Comparison of ENCODE assay signal across 5 cellular contexts in the genomic region with DNA sequence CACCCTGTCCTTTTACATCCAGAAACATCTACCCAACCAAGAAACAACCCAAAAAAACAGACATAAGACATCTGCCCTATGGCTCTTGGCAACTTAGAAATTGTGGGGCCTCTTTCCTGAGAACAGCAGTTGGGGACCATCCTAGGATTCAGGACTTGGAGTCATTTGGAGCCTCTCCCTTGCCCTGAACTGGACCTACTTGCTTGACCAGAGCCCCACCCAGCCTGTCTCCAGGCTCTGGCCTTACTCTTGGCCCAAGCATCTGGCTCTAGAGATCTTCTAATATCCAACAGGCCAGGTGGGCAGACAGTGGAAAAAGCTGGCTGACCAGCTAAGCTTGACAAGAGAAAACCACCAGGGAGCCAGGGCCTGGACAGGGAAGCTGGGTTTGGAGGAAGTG.
"Had no signal": no experiment of that assay in that cellular context is flagged by ENCODE, and none has a peak within 500 bp of the region (broad histone marks: within the 10 kb centered on the region; RNA-seq: fewer than 3 reads in every experiment).

No MANE protein-coding gene starts in this region.

- DNase-seq: GM23248, GOT3, H9, HCEC 1CT, IMR-90 had no signal

- H3K4me3 Mint-ChIP-seq: H9 had no signal

- H3K4me1 Mint-ChIP-seq: H9 had no signal

- H3K9ac ChIP-seq: GM23248 had no signal

- H3K27ac ChIP-seq: GM23248 had no signal

- H2AFZ ChIP-seq: GM23248 had no signal

- H3K4me3 ChIP-seq: GM23248 had no signal

- H3K27ac Mint-ChIP-seq: H9 had no signal
